2 cellular contexts compared by ENCODE assay signal in genomic region chr1:225347123-225347683, GRCh38.
A peak's percentile ranks its signal among the peaks of the same experiment; 100 is the strongest.
TF ChIP-seq lines count a peak whose summit lies in the region.

No MANE protein-coding gene starts in this region.

TF ChIP-seq in GM23338, 12 proteins besides CTCF, POLR2A, EP300 and RAD21 (continued from another document):
- TF ChIP-seq NANOG (IDR thresholded peaks at IDR 0.05; ENCODE audit: borderline replicate concordance) (no peak), REST (IDR thresholded peaks at IDR 0.05; ENCODE audit: unreplicated experiment) (no peak)
- TF ChIP-seq, protein P1, sequence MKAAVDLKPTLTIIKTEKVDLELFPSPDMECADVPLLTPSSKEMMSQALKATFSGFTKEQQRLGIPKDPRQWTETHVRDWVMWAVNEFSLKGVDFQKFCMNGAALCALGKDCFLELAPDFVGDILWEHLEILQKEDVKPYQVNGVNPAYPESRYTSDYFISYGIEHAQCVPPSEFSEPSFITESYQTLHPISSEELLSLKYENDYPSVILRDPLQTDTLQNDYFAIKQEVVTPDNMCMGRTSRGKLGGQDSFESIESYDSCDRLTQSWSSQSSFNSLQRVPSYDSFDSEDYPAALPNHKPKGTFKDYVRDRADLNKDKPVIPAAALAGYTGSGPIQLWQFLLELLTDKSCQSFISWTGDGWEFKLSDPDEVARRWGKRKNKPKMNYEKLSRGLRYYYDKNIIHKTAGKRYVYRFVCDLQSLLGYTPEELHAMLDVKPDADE (IDR thresholded peaks at IDR 0.05): no peak

TF ChIP-seq in GM12878, 131 proteins besides CTCF, POLR2A, EP300 and RAD21 (continued from another document):
- peak; percentile 25; the same call in 1 of the 2 replicates for TF ChIP-seq SPI1 (IDR thresholded peaks at IDR 0.05; ENCODE audit: borderline replicate concordance, insufficient read depth, low read depth, low read length)
- peak; percentile 81 to 89 for TF ChIP-seq IKZF2 (IDR thresholded peaks at IDR 0.05)
- TF ChIP-seq RELB (IDR thresholded peaks at IDR 0.05; ENCODE audit: low read depth): peak; percentile 80
- TF ChIP-seq, protein P2, sequence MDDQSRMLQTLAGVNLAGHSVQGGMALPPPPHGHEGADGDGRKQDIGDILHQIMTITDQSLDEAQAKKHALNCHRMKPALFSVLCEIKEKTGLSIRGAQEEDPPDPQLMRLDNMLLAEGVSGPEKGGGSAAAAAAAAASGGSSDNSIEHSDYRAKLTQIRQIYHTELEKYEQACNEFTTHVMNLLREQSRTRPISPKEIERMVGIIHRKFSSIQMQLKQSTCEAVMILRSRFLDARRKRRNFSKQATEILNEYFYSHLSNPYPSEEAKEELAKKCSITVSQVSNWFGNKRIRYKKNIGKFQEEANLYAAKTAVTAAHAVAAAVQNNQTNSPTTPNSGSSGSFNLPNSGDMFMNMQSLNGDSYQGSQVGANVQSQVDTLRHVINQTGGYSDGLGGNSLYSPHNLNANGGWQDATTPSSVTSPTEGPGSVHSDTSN (IDR thresholded peaks at IDR 0.05; ENCODE audit: insufficient replicate concordance, low read depth, low read length): no peak
- no peak for TF ChIP-seq ATF2 (IDR thresholded peaks at IDR 0.05; ENCODE audit: low read length)
- TF ChIP-seq HDGF (IDR thresholded peaks at IDR 0.05): no peak
- TF ChIP-seq RUNX3 (IDR thresholded peaks at IDR 0.05; ENCODE audit: low read length): peak; percentile 35; the same call in 1 of the 2 replicates
- no peak for TF ChIP-seq HDAC6 (IDR thresholded peaks at IDR 0.05; ENCODE audit: unreplicated experiment)
- TF ChIP-seq EED (IDR thresholded peaks at IDR 0.05; ENCODE audit: low read depth): peak; percentile 41; the same call in 1 of the 2 replicates
- TF ChIP-seq MEF2B (IDR thresholded peaks at IDR 0.05; ENCODE audit: partially characterized antibody, poor library complexity, severe bottlenecking): peak; percentile 85
- TF ChIP-seq DPF2 (IDR thresholded peaks at IDR 0.05): peak; percentile 56; the same call in 1 of the 2 replicates
- TF ChIP-seq RAD51 (IDR thresholded peaks at IDR 0.05): no peak
- 0 out of 2 replicates have a peak, but pooled peaks have one; percentile 46 for TF ChIP-seq GATAD2B (conservative IDR thresholded peaks at IDR 0.05; ENCODE audit: low read depth)
- TF ChIP-seq MTA2 (IDR thresholded peaks at IDR 0.05; ENCODE audit: low read depth): peak; percentile 36; the same call in 1 of the 2 replicates
